8 cellular contexts compared by ENCODE assay signal in genomic region chr2:65382776-65383357, GRCh38. TPM values are rescaled to one million over a fixed set of nuclear protein-coding genes. Genes with fewer than 3 reads are reported as not detected.
DNase-seq lines count a peak whose midpoint lies in the region; ATAC-seq and TF ChIP-seq lines count a peak whose summit lies in the region.

No MANE protein-coding gene starts in this region.

- no peaks in the 10 kb centered on the region for H3K27me3 ChIP-seq in foreskin keratinocyte

- H3K4me3 ChIP-seq in AG09309 (ENCODE audit: control insufficient read depth, low read depth, low read length), result no peak overlapping the region

- DNase-seq in AG09309 (ENCODE audit: low read depth), result peak; percentile 72
- peak; percentile 28 to 66 for DNase-seq in activated T-helper 1 cell treated with anti-CD3 and anti-CD28 coated beads, Interleukin-2, amount 50 U/mL, for 16 hours (ENCODE audit: low read depth in 1 of 2, low spot score in 1 of 2)
- peak; percentile 95 to 98 for DNase-seq in foreskin keratinocyte
- DNase-seq in sciatic nerve (ENCODE audit: low spot score), result peak; percentile 86
- DNase-seq in retina, result no peak

- intact Hi-C loops in sciatic nerve (cut with DNase I), result no loop called here

- peaks cover 51% of the 10 kb centered on the region for H3K4me1 ChIP-seq in foreskin keratinocyte

- peak overlapping the region; percentile 73 for H3K27ac ChIP-seq in foreskin keratinocyte

- TF ChIP-seq CTCF in AG09309 (IDR thresholded peaks at IDR 0.05; ENCODE audit: control insufficient read depth, insufficient read depth, low read depth, low read length, missing control alignments), result no peak
- TF ChIP-seq CTCF in foreskin keratinocyte (conservative IDR thresholded peaks at IDR 0.05), result peak; percentile 71

- ATAC-seq in GM18907 (IDR thresholded peaks at IDR 0.05; ENCODE audit: unreplicated experiment) (peak; percentile 79), HG03135 (IDR thresholded peaks at IDR 0.05; ENCODE audit: unreplicated experiment) (peak; percentile 83), foreskin keratinocyte (peak; percentile 89), sciatic nerve (peak; percentile 71)

TF ChIP-seq in PFSK-1, 5 proteins besides CTCF, POLR2A, EP300 and RAD21:
- TF ChIP-seq TAF1 (IDR thresholded peaks at IDR 0.05; ENCODE audit: borderline replicate concordance, insufficient read depth, low read length) (no peak), REST (IDR thresholded peaks at IDR 0.05; ENCODE audit: insufficient read depth in 1 of 2, low read depth in 2 of 2, low read length in 2 of 2) (no peak), FOXP2 (optimal IDR thresholded peaks at IDR 0.05; ENCODE audit: borderline replicate concordance, extremely low read depth, extremely low read length, insufficient read depth) (peak; percentile 52)

RNA-seq across cellular contexts. Expression of gene SPRED2, which starts 49.5 kb away (rescaled TPM):
- polyA plus RNA-seq in PFSK-1 (2012; ENCODE audit: insufficient read length, low read depth), result 79.9 TPM
- total RNA-seq in foreskin keratinocyte, result 29.0 and 32.0 TPM in 2 replicates
- polyA plus RNA-seq in foreskin keratinocyte, result 14.0 and 16.6 TPM in 2 replicates
- total RNA-seq in sciatic nerve, result 64.7 TPM
